In the genomic region with DNA sequence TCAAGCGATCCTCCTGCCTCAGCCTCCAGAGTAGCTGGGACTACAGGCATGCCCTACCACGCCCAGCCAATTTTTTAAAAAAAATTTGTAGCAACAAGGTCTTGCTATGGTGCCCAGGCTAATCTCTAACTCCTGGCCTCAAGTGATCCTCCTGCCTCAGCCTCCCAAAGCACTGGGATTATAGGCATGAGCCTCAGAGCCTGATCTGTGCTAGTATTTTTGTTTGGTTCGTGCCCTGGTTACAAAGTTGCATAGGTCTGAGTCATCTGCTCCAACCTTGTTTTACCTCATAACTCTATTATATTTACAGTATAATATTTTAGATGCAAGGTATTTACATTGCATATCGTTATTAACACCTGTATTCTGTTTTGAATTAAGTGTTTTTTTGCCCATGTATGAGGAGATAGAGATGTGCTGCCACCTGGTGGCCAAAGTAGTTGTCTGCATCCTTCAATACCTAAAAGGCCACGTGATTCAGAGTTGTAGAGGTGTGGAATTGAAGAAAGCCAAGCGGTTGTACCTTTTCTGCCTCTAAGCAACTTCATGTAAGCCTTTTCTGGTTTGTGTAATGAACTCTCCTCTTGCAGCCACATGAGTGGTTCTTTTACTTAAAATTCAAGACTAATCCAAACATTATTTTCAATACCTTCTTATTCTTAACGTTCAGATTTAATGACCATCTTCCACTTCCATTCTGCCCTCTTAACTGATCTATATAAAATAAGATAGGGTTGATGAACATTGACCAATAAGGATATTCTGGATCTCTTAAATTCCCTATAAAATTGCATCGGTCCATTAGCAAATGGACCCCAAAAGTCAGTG, we compare ENCODE assay signal across 8 cellular contexts. TPM values are rescaled to one million over a fixed set of nuclear protein-coding genes. Genes with fewer than 3 reads are reported as not detected.
A peak's percentile ranks its signal among the peaks of the same experiment; 100 is the strongest.
DNase-seq lines count a peak whose midpoint lies in the region; ATAC-seq and TF ChIP-seq lines count a peak whose summit lies in the region.

No MANE protein-coding gene starts in this region.

- no peaks in the 10 kb centered on the region for H3K27me3 ChIP-seq in effector memory CD4-positive, alpha-beta T cell (replicated peaks; ENCODE audit: control insufficient read depth, insufficient read depth, low read length, poor library complexity, severe bottlenecking)

- H3K9me3 ChIP-seq in effector memory CD4-positive, alpha-beta T cell (ENCODE audit: control insufficient read depth, low read length): no peaks in the 10 kb centered on the region

- intact Hi-C loops in activated CD8-positive, alpha-beta T cell treated with anti-CD3 and anti-CD28 coated beads for 36 hours (cut with micrococcal nuclease): loop anchor here (2.0 to 5.0 kb wide), 2 partner anchors 42 to 154 kb away; no protein-coding TSS in a partner anchor

- TF ChIP-seq CTCF in activated CD8-positive, alpha-beta T cell treated with anti-CD3 and anti-CD28 coated beads for 36 hours (IDR thresholded peaks at IDR 0.05): peak; percentile 95

- no peak overlapping the region for H3K4me3 Mint-ChIP-seq in activated CD8-positive, alpha-beta T cell treated with anti-CD3 and anti-CD28 coated beads for 36 hours

- DNase-seq in AG08396 (ENCODE audit: low spot score): peak; percentile 45
- DNase-seq in NCI-H82 treated with DMSO at 0.1 percent for 48 hours (lab: John Stamatoyannopoulos, UW; ENCODE audit: unreplicated experiment): peak; percentile 50
- peak; percentile 90 for DNase-seq in activated CD8-positive, alpha-beta T cell treated with anti-CD3 and anti-CD28 coated beads for 36 hours
- peak; percentile 53 to 71 (median 56) for DNase-seq in effector memory CD4-positive, alpha-beta T cell
- DNase-seq in middle frontal gyrus (ENCODE audit: extremely low spot score, low spot score): peak; percentile 40
- peak; percentile 48 to 62 for DNase-seq in stimulated activated CD8-positive, alpha-beta memory T cell treated with anti-CD3 and anti-CD28 coated beads, Interleukin-4, amount 100 ng/mL, for 4 hours (ENCODE audit: low read depth in 2 of 2, low spot score in 1 of 2)

- H3K9me3 Mint-ChIP-seq in activated CD8-positive, alpha-beta T cell treated with anti-CD3 and anti-CD28 coated beads for 36 hours: no peaks in the 10 kb centered on the region

- POLR2A ChIA-PET in activated CD8-positive, alpha-beta T cell treated with anti-CD3 and anti-CD28 coated beads for 36 hours (lab: Charles Lee): no interaction called here

- H3K27ac Mint-ChIP-seq in activated CD8-positive, alpha-beta T cell treated with anti-CD3 and anti-CD28 coated beads for 36 hours: no peak overlapping the region

- CTCF ChIA-PET in activated CD8-positive, alpha-beta T cell treated with anti-CD3 and anti-CD28 coated beads for 36 hours (lab: Charles Lee): interaction anchor here (0.7 to 1.8 kb wide), 16 partner anchors 14 to 496 kb away, joined by 3 to 5 read pairs (median 4); no protein-coding TSS in a partner anchor

- H3K4me1 Mint-ChIP-seq in activated CD8-positive, alpha-beta T cell treated with anti-CD3 and anti-CD28 coated beads for 36 hours (ENCODE audit: low read depth): peaks cover 24% of the 10 kb centered on the region

- H3K27ac ChIP-seq in effector memory CD4-positive, alpha-beta T cell (ENCODE audit: insufficient read depth, low read length, poor library complexity, severe bottlenecking): peak overlapping the region; percentile 42

- H3K4me1 ChIP-seq in effector memory CD4-positive, alpha-beta T cell (ENCODE audit: control insufficient read depth, insufficient read depth, low read length, poor library complexity, severe bottlenecking): no peaks in the 10 kb centered on the region

- ATAC-seq in GM18868 (IDR thresholded peaks at IDR 0.05; ENCODE audit: unreplicated experiment): peak; percentile 86
- peak; percentile 60 for ATAC-seq in HG03565 (IDR thresholded peaks at IDR 0.05; ENCODE audit: unreplicated experiment)
- ATAC-seq in activated CD8-positive, alpha-beta T cell treated with anti-CD3 and anti-CD28 coated beads for 36 hours: peak; percentile 80

- H3K4me3 ChIP-seq in effector memory CD4-positive, alpha-beta T cell (ENCODE audit: insufficient read depth, low read depth, low read length, poor library complexity, severe bottlenecking): no peak overlapping the region

- H3K27me3 Mint-ChIP-seq in activated CD8-positive, alpha-beta T cell treated with anti-CD3 and anti-CD28 coated beads for 36 hours: no peaks in the 10 kb centered on the region

- peaks cover 59% of the 10 kb centered on the region for H3K36me3 ChIP-seq in effector memory CD4-positive, alpha-beta T cell (ENCODE audit: control insufficient read depth, insufficient read depth, low read length)

- peaks cover 39% of the 10 kb centered on the region for H3K36me3 Mint-ChIP-seq in activated CD8-positive, alpha-beta T cell treated with anti-CD3 and anti-CD28 coated beads for 36 hours (ENCODE audit: low read depth)

RNA-seq across cellular contexts. Expression of gene CABYR, which starts 19.9 kb away (rescaled TPM):
- total RNA-seq in activated CD8-positive, alpha-beta T cell treated with anti-CD3 and anti-CD28 coated beads for 36 hours: 1 to 10 TPM; 1.3 to 2.1 TPM

Comparison
In these comparisons a context has a peak if more than half of its experiments do, and no peak if none do; other contexts are left out.
1. DNase-seq: peak in every context shown above with its lines; median percentile 90 in activated CD8-positive, alpha-beta T cell treated with anti-CD3 and anti-CD28 coated beads for 36 hours; 56 in effector memory CD4-positive, alpha-beta T cell; 55 in stimulated activated CD8-positive, alpha-beta memory T cell treated with anti-CD3 and anti-CD28 coated beads, Interleukin-4, amount 100 ng/mL, for 4 hours; 50 in NCI-H82 treated with DMSO at 0.1 percent for 48 hours; 45 in AG08396; 40 in middle frontal gyrus.